In genomic region chr22:48511211-48511610, GRCh38 we compare ENCODE assay signal across 29 cellular contexts.
"Had no signal": no experiment of that assay in that cellular context is flagged by ENCODE, and none has a peak within 500 bp of the region (broad histone marks: within the 10 kb centered on the region; RNA-seq: fewer than 3 reads in every experiment).

No MANE protein-coding gene starts in this region.

- H3K4me1 Mint-ChIP-seq: activated CD4-positive, alpha-beta T cell treated with anti-CD3 and anti-CD28 coated beads for 36 hours; activated CD4-positive, alpha-beta T cell treated with anti-CD3 and anti-CD28 coated beads, Interleukin-2, amount 10 ng/mL, durations not matched to agents 24 days and 14 days; activated CD8-positive, alpha-beta memory T cell treated with anti-CD3 and anti-CD28 coated beads, Interleukin-2, amount 10 ng/mL, durations not matched to agents 7 days and 5 days; activated naive CD4-positive, alpha-beta T cell treated with anti-CD3 and anti-CD28 coated beads, Interleukin-2, amount 10 ng/mL, durations not matched to agents 7 days and 5 days; activated naive CD8-positive, alpha-beta T cell treated with anti-CD3 and anti-CD28 coated beads, Interleukin-2, amount 10 ng/mL, durations not matched to agents 7 days and 5 days; brain; central memory CD8-positive, alpha-beta T cell had no signal

- H3K4me1 ChIP-seq: ascending aorta, breast epithelium, esophagus squamous epithelium, gastroesophageal sphincter had no signal

- DNase-seq: activated CD4-positive, alpha-beta memory T cell treated with anti-CD3 and anti-CD28 coated beads for 36 hours; activated CD4-positive, alpha-beta T cell treated with anti-CD3 and anti-CD28 coated beads for 36 hours; activated CD4-positive, alpha-beta T cell treated with anti-CD3 and anti-CD28 coated beads, Interleukin-2, amount 10 ng/mL, durations not matched to agents 24 days and 14 days; activated CD4-positive, CD25-positive, alpha-beta regulatory T cell; activated CD4-positive, CD25-positive, alpha-beta regulatory T cell treated with anti-CD3 and anti-CD28 coated beads, Interleukin-2, amount 50 U/mL, for 72 hours; activated CD8-positive, alpha-beta memory T cell treated with anti-CD3 and anti-CD28 coated beads, Interleukin-2, amount 10 ng/mL, durations not matched to agents 7 days and 5 days; activated CD8-positive, alpha-beta memory T cell treated with anti-CD3 and anti-CD28 coated beads, Interleukin-2, amount 50 U/mL, for 4 hours; activated CD8-positive, alpha-beta T cell treated with anti-CD3 and anti-CD28 coated beads, Interleukin-2, amount 10 ng/mL, durations not matched to agents 7 days and 5 days; activated gamma-delta T cell; activated naive CD4-positive, alpha-beta T cell; activated naive CD4-positive, alpha-beta T cell treated with anti-CD3 and anti-CD28 coated beads, Interleukin-2, amount 10 ng/mL, durations not matched to agents 7 days and 5 days; activated naive CD8-positive, alpha-beta T cell treated with anti-CD3 and anti-CD28 coated beads, Interleukin-2, amount 10 ng/mL, durations not matched to agents 7 days and 5 days; activated T-cell treated with anti-CD3 and anti-CD28 coated beads, Interleukin-2, amount 50 U/mL, for 1 hour; activated T-cell treated with anti-CD3 and anti-CD28 coated beads, Interleukin-2, amount 50 U/mL, for 72 hours; dermis blood vessel endothelial cell; effector CD4-positive, alpha-beta T cell; effector memory CD8-positive, alpha-beta T cell; esophagus squamous epithelium; foreskin melanocyte; T-helper 2 cell had no signal

- H3K9me3 ChIP-seq: ascending aorta, breast epithelium, esophagus squamous epithelium, gastroesophageal sphincter had no signal

- H3K4me3 Mint-ChIP-seq: activated CD4-positive, alpha-beta memory T cell treated with anti-CD3 and anti-CD28 coated beads for 36 hours; activated CD4-positive, alpha-beta T cell treated with anti-CD3 and anti-CD28 coated beads for 36 hours; activated CD4-positive, alpha-beta T cell treated with anti-CD3 and anti-CD28 coated beads, Interleukin-2, amount 10 ng/mL, durations not matched to agents 24 days and 14 days; activated CD8-positive, alpha-beta memory T cell treated with anti-CD3 and anti-CD28 coated beads, Interleukin-2, amount 10 ng/mL, durations not matched to agents 7 days and 5 days; activated CD8-positive, alpha-beta T cell treated with anti-CD3 and anti-CD28 coated beads, Interleukin-2, amount 10 ng/mL, durations not matched to agents 7 days and 5 days; activated naive CD4-positive, alpha-beta T cell treated with anti-CD3 and anti-CD28 coated beads, Interleukin-2, amount 10 ng/mL, durations not matched to agents 7 days and 5 days; activated naive CD8-positive, alpha-beta T cell treated with anti-CD3 and anti-CD28 coated beads, Interleukin-2, amount 10 ng/mL, durations not matched to agents 7 days and 5 days; activated T-cell treated with anti-CD3 and anti-CD28 coated beads, Interleukin-2, amount 50 U/mL, for 72 hours; brain; central memory CD8-positive, alpha-beta T cell; effector memory CD8-positive, alpha-beta T cell had no signal

- H3K27me3 ChIP-seq: ascending aorta, cardiac muscle cell had no signal

- H3K4me3 ChIP-seq: ascending aorta, breast epithelium, cardiac muscle cell, coronary artery, esophagus squamous epithelium, gastroesophageal sphincter had no signal

- H3K36me3 ChIP-seq: ascending aorta, breast epithelium, cardiac muscle cell, esophagus squamous epithelium, gastroesophageal sphincter had no signal

- H3K27ac ChIP-seq: ascending aorta, breast epithelium, cardiac muscle cell, coronary artery, epithelial cell of prostate, esophagus squamous epithelium, gastroesophageal sphincter had no signal

- H3K36me3 Mint-ChIP-seq: activated CD4-positive, alpha-beta memory T cell treated with anti-CD3 and anti-CD28 coated beads for 36 hours; activated CD8-positive, alpha-beta memory T cell treated with anti-CD3 and anti-CD28 coated beads, Interleukin-2, amount 10 ng/mL, durations not matched to agents 7 days and 5 days; activated naive CD4-positive, alpha-beta T cell treated with anti-CD3 and anti-CD28 coated beads, Interleukin-2, amount 10 ng/mL, durations not matched to agents 7 days and 5 days; activated naive CD4-positive, alpha-beta T cell treated with anti-CD3 and anti-CD28 coated beads, Interleukin-2, amount 50 U/mL, for 72 hours; activated naive CD8-positive, alpha-beta T cell treated with anti-CD3 and anti-CD28 coated beads, Interleukin-2, amount 10 ng/mL, durations not matched to agents 7 days and 5 days had no signal

- ATAC-seq: activated CD4-positive, alpha-beta T cell treated with anti-CD3 and anti-CD28 coated beads for 36 hours; activated CD8-positive, alpha-beta memory T cell treated with anti-CD3 and anti-CD28 coated beads, Interleukin-2, amount 10 ng/mL, durations not matched to agents 7 days and 5 days; activated CD8-positive, alpha-beta T cell treated with anti-CD3 and anti-CD28 coated beads, Interleukin-2, amount 10 ng/mL, durations not matched to agents 7 days and 5 days; activated naive CD4-positive, alpha-beta T cell treated with anti-CD3 and anti-CD28 coated beads, Interleukin-2, amount 50 U/mL, for 72 hours; activated T-cell treated with anti-CD3 and anti-CD28 coated beads, Interleukin-2, amount 50 U/mL, for 72 hours; effector memory CD8-positive, alpha-beta T cell; gastroesophageal sphincter had no signal

- H3K27ac Mint-ChIP-seq: activated CD4-positive, alpha-beta memory T cell treated with anti-CD3 and anti-CD28 coated beads for 36 hours; activated CD4-positive, alpha-beta T cell treated with anti-CD3 and anti-CD28 coated beads for 36 hours; activated CD4-positive, alpha-beta T cell treated with anti-CD3 and anti-CD28 coated beads, Interleukin-2, amount 10 ng/mL, durations not matched to agents 24 days and 14 days; activated CD8-positive, alpha-beta memory T cell treated with anti-CD3 and anti-CD28 coated beads, Interleukin-2, amount 10 ng/mL, durations not matched to agents 7 days and 5 days; activated CD8-positive, alpha-beta T cell treated with anti-CD3 and anti-CD28 coated beads, Interleukin-2, amount 10 ng/mL, durations not matched to agents 7 days and 5 days; activated naive CD4-positive, alpha-beta T cell treated with anti-CD3 and anti-CD28 coated beads, Interleukin-2, amount 10 ng/mL, durations not matched to agents 7 days and 5 days; activated naive CD4-positive, alpha-beta T cell treated with anti-CD3 and anti-CD28 coated beads, Interleukin-2, amount 50 U/mL, for 72 hours; activated naive CD8-positive, alpha-beta T cell treated with anti-CD3 and anti-CD28 coated beads, Interleukin-2, amount 10 ng/mL, durations not matched to agents 7 days and 5 days; activated T-cell treated with anti-CD3 and anti-CD28 coated beads, Interleukin-2, amount 50 U/mL, for 72 hours; brain; effector memory CD8-positive, alpha-beta T cell had no signal

- H3K9me3 Mint-ChIP-seq: activated CD4-positive, alpha-beta memory T cell treated with anti-CD3 and anti-CD28 coated beads for 36 hours; activated CD4-positive, alpha-beta T cell treated with anti-CD3 and anti-CD28 coated beads, Interleukin-2, amount 10 ng/mL, durations not matched to agents 24 days and 14 days; activated naive CD4-positive, alpha-beta T cell treated with anti-CD3 and anti-CD28 coated beads, Interleukin-2, amount 10 ng/mL, durations not matched to agents 7 days and 5 days; activated naive CD4-positive, alpha-beta T cell treated with anti-CD3 and anti-CD28 coated beads, Interleukin-2, amount 50 U/mL, for 72 hours; activated naive CD8-positive, alpha-beta T cell treated with anti-CD3 and anti-CD28 coated beads, Interleukin-2, amount 10 ng/mL, durations not matched to agents 7 days and 5 days; activated T-cell treated with anti-CD3 and anti-CD28 coated beads, Interleukin-2, amount 50 U/mL, for 72 hours; central memory CD8-positive, alpha-beta T cell; effector memory CD8-positive, alpha-beta T cell had no signal

- H3K27me3 Mint-ChIP-seq: activated CD4-positive, alpha-beta memory T cell treated with anti-CD3 and anti-CD28 coated beads for 36 hours; activated CD4-positive, alpha-beta T cell treated with anti-CD3 and anti-CD28 coated beads for 36 hours; activated CD4-positive, alpha-beta T cell treated with anti-CD3 and anti-CD28 coated beads, Interleukin-2, amount 10 ng/mL, durations not matched to agents 24 days and 14 days; activated CD8-positive, alpha-beta memory T cell treated with anti-CD3 and anti-CD28 coated beads, Interleukin-2, amount 10 ng/mL, durations not matched to agents 7 days and 5 days; activated naive CD4-positive, alpha-beta T cell treated with anti-CD3 and anti-CD28 coated beads, Interleukin-2, amount 10 ng/mL, durations not matched to agents 7 days and 5 days; activated naive CD8-positive, alpha-beta T cell treated with anti-CD3 and anti-CD28 coated beads, Interleukin-2, amount 10 ng/mL, durations not matched to agents 7 days and 5 days; brain had no signal
